In the genomic region with DNA sequence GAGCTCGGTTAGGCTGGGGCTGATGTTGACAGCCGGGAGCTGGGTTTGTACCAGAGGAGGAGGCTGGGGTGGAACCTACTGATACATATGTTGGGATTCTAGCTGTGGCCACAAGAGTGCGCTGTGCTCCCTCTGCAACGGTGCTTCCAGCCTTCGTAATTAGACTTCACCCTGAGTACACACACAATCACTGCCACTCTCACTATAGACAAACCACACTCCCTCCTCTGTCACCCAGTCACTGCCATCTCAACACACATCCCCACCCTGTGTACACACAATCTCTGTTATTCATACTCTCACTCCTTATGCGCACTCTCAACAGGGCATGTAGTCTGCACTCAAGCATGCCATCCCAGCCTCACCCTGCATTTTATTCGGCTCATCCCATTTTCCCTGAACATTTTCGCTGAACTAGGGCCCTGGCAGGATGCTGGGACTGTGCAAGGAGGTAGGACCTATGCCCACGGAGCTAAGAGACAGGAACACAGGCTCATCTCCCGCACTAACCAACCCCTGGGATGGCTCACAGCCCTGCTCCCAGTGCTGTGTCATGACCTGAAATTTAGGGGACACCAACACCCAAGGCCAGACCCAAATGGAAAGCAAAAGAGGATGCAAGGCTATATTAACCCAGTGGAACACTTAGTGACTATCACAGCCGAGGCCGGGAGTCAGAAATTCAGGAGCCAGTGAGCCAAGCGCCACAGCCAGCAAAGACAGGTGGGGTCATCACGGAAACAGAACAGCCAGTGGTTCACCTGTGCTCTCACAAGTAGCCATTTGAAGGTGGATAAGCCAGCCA, we compare ENCODE assay signal across 8 cellular contexts. TPM values are rescaled to one million over a fixed set of nuclear protein-coding genes. Genes with fewer than 3 reads are reported as not detected.
DNase-seq lines count a peak whose midpoint lies in the region; ATAC-seq and TF ChIP-seq lines count a peak whose summit lies in the region.

No MANE protein-coding gene starts in this region.

- TF ChIP-seq EP300 in suprapubic skin (IDR thresholded peaks at IDR 0.05) = no peak

- H3K27me3 ChIP-seq in MM.1S (replicated peaks; ENCODE audit: insufficient read depth, low read length) (peaks cover 71% of the 10 kb centered on the region), suprapubic skin (peaks cover 11% of the 10 kb centered on the region)

- H3F3A ChIP-seq in MM.1S (ENCODE audit: insufficient read depth, low read length) = 0 out of 2 replicates have a peak, but pooled peaks cover 4% of the 10 kb centered on the region

- H3K4me1 ChIP-seq in MM.1S (ENCODE audit: low read length) (peaks cover 5% of the 10 kb centered on the region), suprapubic skin (peaks cover 37% of the 10 kb centered on the region)

- no peak overlapping the region for H3K4me3 Mint-ChIP-seq in activated T-helper 2 cell treated with anti-CD3 and anti-CD28 coated beads, Interferon-gamma antibody, Interleukin-2, Interleukin-4, amounts not matched to agents 10 μg/mL and 5 μg/mL and 100 μg/mL, durations not matched to agents 14 hours and 24 hours and 36 hours (ENCODE audit: low read depth)

- H3K4me1 Mint-ChIP-seq in activated T-helper 2 cell treated with anti-CD3 and anti-CD28 coated beads, Interferon-gamma antibody, Interleukin-2, Interleukin-4, amounts not matched to agents 10 μg/mL and 5 μg/mL and 100 μg/mL, durations not matched to agents 14 hours and 24 hours and 36 hours (ENCODE audit: low read depth) = peaks cover 8% of the 10 kb centered on the region

- no peak overlapping the region for H3K9ac ChIP-seq in MM.1S (ENCODE audit: low read length)

- no peaks in the 10 kb centered on the region for H3K36me3 Mint-ChIP-seq in activated T-helper 2 cell treated with anti-CD3 and anti-CD28 coated beads, Interferon-gamma antibody, Interleukin-2, Interleukin-4, amounts not matched to agents 10 μg/mL and 5 μg/mL and 100 μg/mL, durations not matched to agents 14 hours and 24 hours and 36 hours (ENCODE audit: low read depth)

- peaks cover 24% of the 10 kb centered on the region for H3K27me3 Mint-ChIP-seq in activated T-helper 2 cell treated with anti-CD3 and anti-CD28 coated beads, Interferon-gamma antibody, Interleukin-2, Interleukin-4, amounts not matched to agents 10 μg/mL and 5 μg/mL and 100 μg/mL, durations not matched to agents 14 hours and 24 hours and 36 hours (ENCODE audit: low read depth)

- intact Hi-C loops in activated T-helper 2 cell treated with anti-CD3 and anti-CD28 coated beads, Interferon-gamma antibody, Interleukin-2, Interleukin-4, amounts not matched to agents 10 μg/mL and 5 μg/mL and 100 μg/mL, durations not matched to agents 14 hours and 24 hours and 36 hours (cut with micrococcal nuclease) = loop anchor here (1.0 kb wide), 1 partner anchor 66 kb away; no protein-coding TSS in a partner anchor

- TF ChIP-seq POLR2A in suprapubic skin (IDR thresholded peaks at IDR 0.05) = no peak

- 48% methylated on average over 14 of the region's 14 CpGs for WGBS in suprapubic skin

- DNase-seq in GM04504 (ENCODE audit: low read depth) (peak; percentile 42), MM.1S (peak; percentile 50), RPMI8226 (peak; percentile 82), foreskin fibroblast (peak; percentile 57 to 85), occipital lobe (lab: John Stamatoyannopoulos, UW) (peak; percentile 68), suprapubic skin (ENCODE audit: low spot score in 2 of 2) (peak in 1 of 2 donors; percentile 68)
- DNase-seq in activated T-helper 2 cell treated with anti-CD3 and anti-CD28 coated beads, Interferon-gamma antibody, Interleukin-2, Interleukin-4, amounts not matched to agents 10 μg/mL and 5 μg/mL and 100 μg/mL, durations not matched to agents 14 hours and 24 hours and 36 hours (ENCODE audit: low spot score) = peak; percentile 45

- no peak overlapping the region for H3K4me2 ChIP-seq in MM.1S (ENCODE audit: low read depth, low read length)

- no peaks in the 10 kb centered on the region for H3K36me3 ChIP-seq in MM.1S (replicated peaks; ENCODE audit: insufficient read depth, low read length)
- H3K36me3 ChIP-seq in suprapubic skin = peaks cover 11% of the 10 kb centered on the region

- no peak overlapping the region for H2AFZ ChIP-seq in MM.1S (ENCODE audit: low read length)

- ATAC-seq in HG03439 (IDR thresholded peaks at IDR 0.05; ENCODE audit: unreplicated experiment) = no peak

- no peaks in the 10 kb centered on the region for H3K9me2 ChIP-seq in MM.1S (replicated peaks; ENCODE audit: insufficient read depth, low read length)

- H3K9me3 ChIP-seq in MM.1S (replicated peaks; ENCODE audit: insufficient read depth, low read length) (no peaks in the 10 kb centered on the region), suprapubic skin (no peaks in the 10 kb centered on the region)

- H3K27ac ChIP-seq in MM.1S (ENCODE audit: low read length) (no peak overlapping the region), suprapubic skin (no peak overlapping the region)

- no peak overlapping the region for H3K27ac Mint-ChIP-seq in activated T-helper 2 cell treated with anti-CD3 and anti-CD28 coated beads, Interferon-gamma antibody, Interleukin-2, Interleukin-4, amounts not matched to agents 10 μg/mL and 5 μg/mL and 100 μg/mL, durations not matched to agents 14 hours and 24 hours and 36 hours

- no peaks in the 10 kb centered on the region for H4K20me1 ChIP-seq in MM.1S (ENCODE audit: insufficient read depth, low read length)

- H3K79me2 ChIP-seq in MM.1S (ENCODE audit: low read length) = no peaks in the 10 kb centered on the region

- peak; percentile 76 for TF ChIP-seq CTCF in MM.1S (IDR thresholded peaks at IDR 0.05; ENCODE audit: low read length)
- TF ChIP-seq CTCF in foreskin fibroblast (IDR thresholded peaks at IDR 0.05; ENCODE audit: low read depth, low read length) = peak; percentile 94
- TF ChIP-seq CTCF in suprapubic skin (IDR thresholded peaks at IDR 0.05) = peak; percentile 62 to 76

- H3K4me3 ChIP-seq in MM.1S (ENCODE audit: low read length) = no peak overlapping the region
- no peak overlapping the region for H3K4me3 ChIP-seq in foreskin fibroblast (ENCODE audit: low read depth in 1 of 2, low read length in 2 of 2)
- no peak overlapping the region for H3K4me3 ChIP-seq in suprapubic skin

- no peaks in the 10 kb centered on the region for H3K9me3 Mint-ChIP-seq in activated T-helper 2 cell treated with anti-CD3 and anti-CD28 coated beads, Interferon-gamma antibody, Interleukin-2, Interleukin-4, amounts not matched to agents 10 μg/mL and 5 μg/mL and 100 μg/mL, durations not matched to agents 14 hours and 24 hours and 36 hours

RNA-seq across cellular contexts. Expression of a gene that starts 5.7 kb away (rescaled TPM):
- total RNA-seq in activated T-helper 2 cell treated with anti-CD3 and anti-CD28 coated beads, Interferon-gamma antibody, Interleukin-2, Interleukin-4, amounts not matched to agents 10 μg/mL and 5 μg/mL and 100 μg/mL, durations not matched to agents 14 hours and 24 hours and 36 hours = not detected in 2 replicates
- total RNA-seq in occipital lobe (not detected), suprapubic skin (100 to 1,000 TPM in 3 of 4 donors, 10 to 100 TPM in 1; 76.0 to 268 (median 186) TPM)

RNA-seq across cellular contexts. Expression of a gene that starts 6.1 kb away (rescaled TPM):
- not detected in 2 replicates for total RNA-seq in activated T-helper 2 cell treated with anti-CD3 and anti-CD28 coated beads, Interferon-gamma antibody, Interleukin-2, Interleukin-4, amounts not matched to agents 10 μg/mL and 5 μg/mL and 100 μg/mL, durations not matched to agents 14 hours and 24 hours and 36 hours
- total RNA-seq in occipital lobe (3.4 TPM), suprapubic skin (10 to 100 TPM in 3 of 4 donors, 1 to 10 TPM in 1; 5.3 to 15.2 (median 11.8) TPM)

RNA-seq across cellular contexts. Expression of a gene that starts 27.2 kb away (rescaled TPM):
- not detected in 2 replicates for total RNA-seq in activated T-helper 2 cell treated with anti-CD3 and anti-CD28 coated beads, Interferon-gamma antibody, Interleukin-2, Interleukin-4, amounts not matched to agents 10 μg/mL and 5 μg/mL and 100 μg/mL, durations not matched to agents 14 hours and 24 hours and 36 hours
- total RNA-seq in occipital lobe (not detected), suprapubic skin (10 to 100 TPM; 13.7 to 41.4 (median 35.5) TPM)

RNA-seq across cellular contexts. Expression of a gene that starts 31.9 kb away (rescaled TPM):
- not detected in 2 replicates for total RNA-seq in activated T-helper 2 cell treated with anti-CD3 and anti-CD28 coated beads, Interferon-gamma antibody, Interleukin-2, Interleukin-4, amounts not matched to agents 10 μg/mL and 5 μg/mL and 100 μg/mL, durations not matched to agents 14 hours and 24 hours and 36 hours
- total RNA-seq in occipital lobe (not detected), suprapubic skin (100 to 1,000 TPM in 2 of 4 donors, 10 to 100 TPM in 2; 45.8 to 164 (median 123) TPM)

Comparison
In these comparisons a context has a peak if more than half of its experiments do, and no peak if none do; other contexts are left out.
1. RNA of a gene that starts 5.7 kb away (total RNA-seq): 76.0 to 268 TPM in suprapubic skin; not detected in activated T-helper 2 cell treated with anti-CD3 and anti-CD28 coated beads, Interferon-gamma antibody, Interleukin-2, Interleukin-4, amounts not matched to agents 10 μg/mL and 5 μg/mL and 100 μg/mL, durations not matched to agents 14 hours and 24 hours and 36 hours and not detected in occipital lobe (single experiment); every median in the first group is over 10 times any median in the second.
2. RNA of a gene that starts 27.2 kb away (total RNA-seq): 13.7 to 41.4 TPM in suprapubic skin; not detected in activated T-helper 2 cell treated with anti-CD3 and anti-CD28 coated beads, Interferon-gamma antibody, Interleukin-2, Interleukin-4, amounts not matched to agents 10 μg/mL and 5 μg/mL and 100 μg/mL, durations not matched to agents 14 hours and 24 hours and 36 hours and not detected in occipital lobe (single experiment); every median in the first group is over 10 times any median in the second.
3. Peak in every context shown above with its lines, with median percentiles within 50 percentile points of each other: CTCF ChIP-seq.